ENCODE assay signal across 9 cellular contexts in the genomic region with DNA sequence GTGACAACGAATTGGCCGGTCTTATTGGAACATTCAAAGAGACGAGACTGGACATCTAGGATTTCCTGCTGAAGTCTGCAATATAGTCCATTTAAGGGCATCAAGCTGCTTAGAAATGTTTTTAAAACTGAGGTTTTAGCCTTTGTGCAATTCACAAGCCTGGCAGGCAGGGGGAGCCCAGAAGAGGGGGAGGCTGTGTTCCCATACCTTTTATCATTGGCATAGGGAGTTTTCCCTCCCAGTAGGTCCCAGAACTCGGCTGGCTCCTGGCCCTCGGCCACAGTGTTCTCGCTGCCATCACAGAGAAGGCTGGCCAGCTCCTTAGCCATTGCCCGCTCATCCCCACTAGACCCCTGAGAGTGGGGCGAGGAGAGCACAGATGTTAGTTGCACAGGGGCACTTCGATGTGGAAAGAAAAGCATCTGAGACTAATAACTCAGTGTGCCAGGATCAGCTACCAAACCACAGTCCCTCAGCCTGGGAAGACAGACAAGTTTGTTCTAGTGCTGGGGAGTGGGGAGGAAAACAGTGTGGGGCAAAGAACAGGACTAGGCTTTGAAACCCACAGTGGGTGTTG. TPM values are rescaled to one million over a fixed set of nuclear protein-coding genes. Genes with fewer than 3 reads are reported as not detected.
DNase-seq lines count a peak whose midpoint lies in the region; ATAC-seq, FAIRE-seq and TF ChIP-seq lines count a peak whose summit lies in the region.
"Had no signal": no experiment of that assay in that cellular context is flagged by ENCODE, and none has a peak within 500 bp of the region (broad histone marks: within the 10 kb centered on the region; RNA-seq: fewer than 3 reads in every experiment).

No MANE protein-coding gene starts in this region.

- no peaks in the 10 kb centered on the region for H3K27me3 ChIP-seq in MG63
- no peaks in the 10 kb centered on the region for H3K27me3 ChIP-seq in endothelial cell of umbilical vein (ENCODE audit: control insufficient read depth in 2 of 2, insufficient read depth in 2 of 2, low read length in 2 of 2)

- H3K27me3 Mint-ChIP-seq in WTC11 (ENCODE audit: low read depth), result no peaks in the 10 kb centered on the region
- H3K27me3 Mint-ChIP-seq: CD8-positive, alpha-beta memory T cell had no signal

- no peaks in the 10 kb centered on the region for H3K79me2 ChIP-seq in endothelial cell of umbilical vein (ENCODE audit: control insufficient read depth, insufficient read depth, low read length)

- intact Hi-C loops in endothelial cell of umbilical vein (cut with micrococcal nuclease), result loop anchor here (1.0 kb wide), 2 partner anchors 28 to 102 kb away; no protein-coding TSS in a partner anchor

- no peak for TF ChIP-seq POLR2A in endothelial cell of umbilical vein (IDR thresholded peaks at IDR 0.05; ENCODE audit: low read depth, low read length)

- H3K4me3 ChIP-seq in MG63 (no peak overlapping the region), endothelial cell of umbilical vein (replicated peaks in 1 of 3; ENCODE audit: insufficient read depth in 1 of 3, low read depth in 1 of 3, low read length in 3 of 3) (no peak overlapping the region)

- no peak overlapping the region for H2AFZ ChIP-seq in endothelial cell of umbilical vein (ENCODE audit: low read depth, low read length)

- H3K4me1 ChIP-seq in endothelial cell of umbilical vein (ENCODE audit: control insufficient read depth, extremely low read depth, insufficient read depth, low read length), result no peaks in the 10 kb centered on the region

- DNase-seq in NCI-H345 (lab: John Stamatoyannopoulos, UW) (peak; percentile 13), NCI-H345 treated with DMSO at 0.1 percent for 48 hours (lab: John Stamatoyannopoulos, UW; ENCODE audit: unreplicated experiment) (no peak), MG63 (peak; percentile 45), WTC11 (ENCODE audit: low spot score) (peak; percentile 75), endothelial cell of umbilical vein (ENCODE audit: low read depth, low spot score) (peak; percentile 60), myocyte (ENCODE audit: low read depth) (peak; percentile 32), cerebellar nuclear complex (lab: John Stamatoyannopoulos, UW) (no peak)

- no peak overlapping the region for H3K27ac ChIP-seq in endothelial cell of umbilical vein (ENCODE audit: insufficient read depth, low read depth, low read length)

- no peak overlapping the region for H3K4me3 Mint-ChIP-seq in WTC11
- H3K4me3 Mint-ChIP-seq: CD8-positive, alpha-beta memory T cell had no signal

- TF ChIP-seq CTCF in WTC11 (IDR thresholded peaks at IDR 0.05) (peak; percentile 49; the same call in 1 of the 2 replicates), endothelial cell of umbilical vein (IDR thresholded peaks at IDR 0.05; ENCODE audit: extremely low read depth in 1 of 2, insufficient read depth in 1 of 2, low read depth in 1 of 2, low read length in 2 of 2) (peak; percentile 81 to 83)

- CTCF ChIA-PET in WTC11 (lab: Charles Lee), result interaction anchor here (0.6 to 4.2 kb wide), 29 partner anchors 8 to 192 kb away, joined by 3 to 60 read pairs (median 5); a partner anchor contains a TSS
- CTCF ChIA-PET in endothelial cell of umbilical vein (lab: Charles Lee), result interaction anchor here (0.9 to 5.0 kb wide), 22 partner anchors 8 to 220 kb away, joined by 3 to 47 read pairs (median 5); a partner anchor contains a TSS

- H3K4me1 Mint-ChIP-seq in WTC11, result no peaks in the 10 kb centered on the region

- ATAC-seq in WTC11, result peak; percentile 98
- ATAC-seq in GM19328 (IDR thresholded peaks at IDR 0.05; ENCODE audit: unreplicated experiment), result no peak

- no peak overlapping the region for H3K4me2 ChIP-seq in endothelial cell of umbilical vein (ENCODE audit: insufficient read depth, low read length)

- H3K36me3 ChIP-seq in MG63 (peaks cover 59% of the 10 kb centered on the region), endothelial cell of umbilical vein (ENCODE audit: control insufficient read depth in 2 of 2, extremely low read depth in 1 of 2, insufficient read depth in 2 of 2, low read length in 2 of 2) (peaks cover 3 to 16% of the 10 kb centered on the region in 2 experiments)

- H3K27ac Mint-ChIP-seq in WTC11, result no peak overlapping the region

- H3K36me3 Mint-ChIP-seq in WTC11, result peaks cover 2% of the 10 kb centered on the region

- H3K9me1 ChIP-seq in endothelial cell of umbilical vein (replicated peaks; ENCODE audit: control insufficient read depth, extremely low read depth, insufficient read depth, low read length), result no peaks in the 10 kb centered on the region

- H3K9ac ChIP-seq in endothelial cell of umbilical vein (replicated peaks; ENCODE audit: extremely low read depth, insufficient read depth, low read length), result no peak overlapping the region

- H3K9me3 Mint-ChIP-seq in WTC11, result no peaks in the 10 kb centered on the region
- H3K9me3 Mint-ChIP-seq: CD8-positive, alpha-beta memory T cell had no signal

- no peaks in the 10 kb centered on the region for H4K20me1 ChIP-seq in endothelial cell of umbilical vein (replicated peaks; ENCODE audit: control insufficient read depth, extremely low read depth, insufficient read depth, low read length)

- no peak for FAIRE-seq in endothelial cell of umbilical vein (lab: Jason Lieb, UNC)

- BruUV-seq in endothelial cell of umbilical vein (replicated peaks; lab: Mats Ljungman, UMichigan), result no TSS peak

- H3K9me3 ChIP-seq in MG63, result no peaks in the 10 kb centered on the region
- H3K9me3 ChIP-seq in endothelial cell of umbilical vein (replicated peaks; ENCODE audit: control insufficient read depth, insufficient read depth, low read length), result no peaks in the 10 kb centered on the region

- POLR2A ChIA-PET in WTC11 (lab: Charles Lee) (interaction anchor here (0.8 kb wide), 1 partner anchor 12 kb away, joined by 4 read pairs; no protein-coding TSS in a partner anchor), endothelial cell of umbilical vein (lab: Charles Lee) (interaction anchor here (1.0 to 1.5 kb wide), 2 partner anchors 93 to 138 kb away, joined by 3 to 4 read pairs; a partner anchor contains a TSS)

- dilution Hi-C loops in endothelial cell of umbilical vein (cut with MboI; ENCODE audit: extremely low pct_ligation_motif_present, low sequenced_read_pairs), result no loop called here

RNA-seq across cellular contexts. Expression of a gene that starts 15.1 kb away (rescaled TPM):
- 2.5 TPM in 1 of 2 replicates, not detected in the other for total RNA-seq in MG63 (2014; rRNA removed; shearing (Covaris generic); ENCODE audit: low replicate concordance)
- total RNA-seq in WTC11 (2021) (0.42 to 0.78 TPM (median 0.57 TPM) in 3 replicates), endothelial cell of umbilical vein (2.2 and 3.0 TPM in 2 replicates), myocyte (0.48 TPM in 1 of 2 replicates, not detected in the other)
- 1.0 and 1.1 TPM in 2 replicates for polyA plus RNA-seq in endothelial cell of umbilical vein
- 0.50 and 0.96 TPM in 2 replicates for polyA plus RNA-seq in endothelial cell of umbilical vein (2011; cell fraction: cytosol; rRNA removed)
- polyA plus RNA-seq in endothelial cell of umbilical vein (2011; cell fraction: nucleus; rRNA removed), result 9.2 and 11.1 TPM in 2 replicates
- 1.4 and 2.0 TPM in 2 replicates for polyA plus RNA-seq in endothelial cell of umbilical vein (2012)
- 2.4 and 3.1 TPM in 2 replicates for polyA minus RNA-seq in endothelial cell of umbilical vein
- polyA minus RNA-seq in endothelial cell of umbilical vein (2011; cell fraction: cytosol; rRNA and poly(A)+ RNA removed), result not detected
- polyA minus RNA-seq in endothelial cell of umbilical vein (2011; cell fraction: nucleus; rRNA and poly(A)+ RNA removed), result 4.6 and 8.9 TPM in 2 replicates
- polyA plus RNA-seq in myocyte (2012), result 2.1 TPM

RNA-seq across cellular contexts. Expression of a gene that starts 20.8 kb away (rescaled TPM):
- total RNA-seq in MG63 (2014; rRNA removed; shearing (Covaris generic); ENCODE audit: low replicate concordance), result 30.4 and 45.4 TPM in 2 replicates
- 48.6 to 49.5 TPM (median 48.7 TPM) in 3 replicates for total RNA-seq in WTC11 (2021)
- 39.3 and 41.8 TPM in 2 replicates for total RNA-seq in endothelial cell of umbilical vein
- polyA plus RNA-seq in endothelial cell of umbilical vein, result 13.2 and 16.5 TPM in 2 replicates
- 19.1 and 20.8 TPM in 2 replicates for polyA plus RNA-seq in endothelial cell of umbilical vein (2011; cell fraction: cytosol; rRNA removed)
- 11.5 and 11.9 TPM in 2 replicates for polyA plus RNA-seq in endothelial cell of umbilical vein (2011; cell fraction: nucleus; rRNA removed)
- polyA plus RNA-seq in endothelial cell of umbilical vein (2012), result 34.8 and 43.8 TPM in 2 replicates
- polyA minus RNA-seq in endothelial cell of umbilical vein, result 7.5 and 8.4 TPM in 2 replicates
- 29.2 TPM for polyA minus RNA-seq in endothelial cell of umbilical vein (2011; cell fraction: cytosol; rRNA and poly(A)+ RNA removed)
- polyA minus RNA-seq in endothelial cell of umbilical vein (2011; cell fraction: nucleus; rRNA and poly(A)+ RNA removed), result 6.8 and 8.5 TPM in 2 replicates
- total RNA-seq in myocyte, result 50.0 and 51.9 TPM in 2 replicates
- 37.4 TPM for polyA plus RNA-seq in myocyte (2012)

RNA-seq across cellular contexts. Expression of a gene that starts 31.0 kb away (rescaled TPM):
- total RNA-seq in MG63 (2014; rRNA removed; shearing (Covaris generic); ENCODE audit: low replicate concordance), result 4.2 and 20.9 TPM in 2 replicates
- 3.2 to 3.8 TPM (median 3.3 TPM) in 3 replicates for total RNA-seq in WTC11 (2021)
- 6.6 and 8.8 TPM in 2 replicates for total RNA-seq in endothelial cell of umbilical vein
- polyA plus RNA-seq in endothelial cell of umbilical vein, result 7.3 and 7.9 TPM in 2 replicates
- polyA plus RNA-seq in endothelial cell of umbilical vein (2011; cell fraction: cytosol; rRNA removed), result 6.6 and 8.3 TPM in 2 replicates
- polyA plus RNA-seq in endothelial cell of umbilical vein (2011; cell fraction: nucleus; rRNA removed), result 3.3 and 4.3 TPM in 2 replicates
- polyA plus RNA-seq in endothelial cell of umbilical vein (2012), result 9.1 and 9.9 TPM in 2 replicates
- 9.6 and 9.9 TPM in 2 replicates for polyA minus RNA-seq in endothelial cell of umbilical vein
- polyA minus RNA-seq in endothelial cell of umbilical vein (2011; cell fraction: cytosol; rRNA and poly(A)+ RNA removed), result 2.0 TPM
- 1.2 and 3.0 TPM in 2 replicates for polyA minus RNA-seq in endothelial cell of umbilical vein (2011; cell fraction: nucleus; rRNA and poly(A)+ RNA removed)
- 2.7 and 3.1 TPM in 2 replicates for total RNA-seq in myocyte
- polyA plus RNA-seq in myocyte (2012), result 7.1 TPM

RNA-seq across cellular contexts. Expression of a gene that starts 31.5 kb away (rescaled TPM):
- 10.0 and 33.6 TPM in 2 replicates for total RNA-seq in MG63 (2014; rRNA removed; shearing (Covaris generic); ENCODE audit: low replicate concordance)
- total RNA-seq in WTC11 (2021), result 25.5 to 31.7 TPM (median 28.6 TPM) in 3 replicates
- 24.3 and 24.8 TPM in 2 replicates for total RNA-seq in endothelial cell of umbilical vein
- polyA plus RNA-seq in endothelial cell of umbilical vein, result 23.6 and 25.0 TPM in 2 replicates
- 23.0 and 29.2 TPM in 2 replicates for polyA plus RNA-seq in endothelial cell of umbilical vein (2011; cell fraction: cytosol; rRNA removed)
- polyA plus RNA-seq in endothelial cell of umbilical vein (2011; cell fraction: nucleus; rRNA removed), result 34.3 and 39.3 TPM in 2 replicates
- 31.2 and 36.8 TPM in 2 replicates for polyA plus RNA-seq in endothelial cell of umbilical vein (2012)
- polyA minus RNA-seq in endothelial cell of umbilical vein, result 20.6 and 21.3 TPM in 2 replicates
- polyA minus RNA-seq in endothelial cell of umbilical vein (2011; cell fraction: cytosol; rRNA and poly(A)+ RNA removed), result 20.5 TPM
- polyA minus RNA-seq in endothelial cell of umbilical vein (2011; cell fraction: nucleus; rRNA and poly(A)+ RNA removed), result 23.4 and 23.6 TPM in 2 replicates
- total RNA-seq in myocyte, result 9.9 and 13.6 TPM in 2 replicates
- 38.4 TPM for polyA plus RNA-seq in myocyte (2012)

RNA-seq across cellular contexts. Expression of a gene that starts 36.5 kb away (rescaled TPM):
- total RNA-seq in MG63 (2014; rRNA removed; shearing (Covaris generic); ENCODE audit: low replicate concordance), result not detected in 2 replicates
- total RNA-seq in WTC11 (2021), result 2.1 to 3.2 TPM (median 2.8 TPM) in 3 replicates
- 2.4 and 2.7 TPM in 2 replicates for total RNA-seq in endothelial cell of umbilical vein
- polyA plus RNA-seq in endothelial cell of umbilical vein, result 0.62 TPM in 2 replicates
- 0.19 and 0.61 TPM in 2 replicates for polyA plus RNA-seq in endothelial cell of umbilical vein (2011; cell fraction: cytosol; rRNA removed)
- polyA plus RNA-seq in endothelial cell of umbilical vein (2011; cell fraction: nucleus; rRNA removed), result 7.3 and 7.9 TPM in 2 replicates
- 0.74 and 0.86 TPM in 2 replicates for polyA plus RNA-seq in endothelial cell of umbilical vein (2012)
- 0.87 and 1.2 TPM in 2 replicates for polyA minus RNA-seq in endothelial cell of umbilical vein
- polyA minus RNA-seq in endothelial cell of umbilical vein (2011; cell fraction: cytosol; rRNA and poly(A)+ RNA removed), result 7.6 TPM
- 3.3 and 3.8 TPM in 2 replicates for polyA minus RNA-seq in endothelial cell of umbilical vein (2011; cell fraction: nucleus; rRNA and poly(A)+ RNA removed)
- total RNA-seq in myocyte, result 1.2 TPM in 1 of 2 replicates, not detected in the other
- 0.88 TPM for polyA plus RNA-seq in myocyte (2012)

Comparison
In these comparisons a context has a peak if more than half of its experiments do, and no peak if none do; other contexts are left out.
1. DNase-seq: peak in NCI-H345 (single experiment), MG63 (single experiment), WTC11 (single experiment), endothelial cell of umbilical vein (single experiment) and myocyte (single experiment); none in NCI-H345 treated with DMSO at 0.1 percent for 48 hours (single experiment) and cerebellar nuclear complex (0 of 2).